Comparison of ENCODE assay signal across 8 cellular contexts in genomic region chr4:88458091-88458740, GRCh38. TPM values are rescaled to one million over a fixed set of nuclear protein-coding genes. Genes with fewer than 3 reads are reported as not detected.
DNase-seq lines count a peak whose midpoint lies in the region; ATAC-seq and TF ChIP-seq lines count a peak whose summit lies in the region.

No MANE protein-coding gene starts in this region.

- H3K9me3 Mint-ChIP-seq in activated naive CD4-positive, alpha-beta T cell treated with anti-CD3 and anti-CD28 coated beads for 36 hours = no peaks in the 10 kb centered on the region
- H3K9me3 Mint-ChIP-seq in activated T-helper 17 cell treated with anti-CD3 and anti-CD28 coated beads, Interleukin-2, amount 50 U/mL, for 72 hours = no peaks in the 10 kb centered on the region

- ATAC-seq in activated T-helper 17 cell treated with anti-CD3 and anti-CD28 coated beads, Interleukin-2, amount 50 U/mL, for 72 hours (replicated peaks) = no peak
- no peak for ATAC-seq in lower lobe of right lung

- TF ChIP-seq CTCF in lower lobe of right lung (IDR thresholded peaks at IDR 0.05) (no peak), tibial nerve (IDR thresholded peaks at IDR 0.05) (no peak)

- H3K27ac ChIP-seq in lower lobe of right lung (no peak overlapping the region), tibial nerve (peak overlapping the region in 3 of 4 donors; percentile 87 to 92 (median 88))

- intact Hi-C loops in activated naive CD4-positive, alpha-beta T cell treated with anti-CD3 and anti-CD28 coated beads for 36 hours (cut with micrococcal nuclease) = loop anchor here (5.0 to 10.0 kb wide), 2 partner anchors 837 to 1036 kb away; partner anchors contain the start of gene NUDT9
- intact Hi-C loops in lower lobe of right lung (cut with DNase I) = no loop called here

- no peak for TF ChIP-seq POLR2A in tibial nerve (IDR thresholded peaks at IDR 0.05)

- H3K9me3 ChIP-seq in lower lobe of right lung (no peaks in the 10 kb centered on the region), tibial nerve (no peaks in the 10 kb centered on the region)

- no peak for DNase-seq in activated naive CD4-positive, alpha-beta T cell treated with anti-CD3 and anti-CD28 coated beads for 36 hours
- DNase-seq in activated naive CD4-positive, alpha-beta T cell treated with Interleukin-2 at 50 U/mL for 16 hours = no peak
- DNase-seq in lower lobe of right lung (no peak), tibial nerve (ENCODE audit: low spot score in 2 of 2) (no peak), NCI-H128 (lab: John Stamatoyannopoulos, UW; ENCODE audit: unreplicated experiment) (no peak), NCI-H1092 (lab: John Stamatoyannopoulos, UW) (no peak), NCI-H2227 (lab: John Stamatoyannopoulos, UW; ENCODE audit: unreplicated experiment) (no peak)

- 35 to 42% methylated on average over 8 of the region's 8 CpGs for WGBS in tibial nerve, 2 donors

- H3K27me3 Mint-ChIP-seq in activated naive CD4-positive, alpha-beta T cell treated with anti-CD3 and anti-CD28 coated beads for 36 hours (ENCODE audit: low read depth) = no peaks in the 10 kb centered on the region
- H3K27me3 Mint-ChIP-seq in activated T-helper 17 cell treated with anti-CD3 and anti-CD28 coated beads, Interleukin-2, amount 50 U/mL, for 72 hours = no peaks in the 10 kb centered on the region

- H3K36me3 Mint-ChIP-seq in activated naive CD4-positive, alpha-beta T cell treated with anti-CD3 and anti-CD28 coated beads for 36 hours (ENCODE audit: low read depth) = peaks cover 7% of the 10 kb centered on the region
- peaks cover 33% of the 10 kb centered on the region for H3K36me3 Mint-ChIP-seq in activated T-helper 17 cell treated with anti-CD3 and anti-CD28 coated beads, Interleukin-2, amount 50 U/mL, for 72 hours (ENCODE audit: low read depth)

- peaks cover 5% of the 10 kb centered on the region for H3K4me1 Mint-ChIP-seq in activated naive CD4-positive, alpha-beta T cell treated with anti-CD3 and anti-CD28 coated beads for 36 hours (ENCODE audit: low read depth)
- peaks cover 4% of the 10 kb centered on the region for H3K4me1 Mint-ChIP-seq in activated T-helper 17 cell treated with anti-CD3 and anti-CD28 coated beads, Interleukin-2, amount 50 U/mL, for 72 hours

- no peaks in the 10 kb centered on the region for H3K4me1 ChIP-seq in lower lobe of right lung
- H3K4me1 ChIP-seq in tibial nerve = peaks cover 0 to 18% (median 0%) of the 10 kb centered on the region in 4 donors

- H3K27ac Mint-ChIP-seq in activated naive CD4-positive, alpha-beta T cell treated with anti-CD3 and anti-CD28 coated beads for 36 hours = no peak overlapping the region
- H3K27ac Mint-ChIP-seq in activated T-helper 17 cell treated with anti-CD3 and anti-CD28 coated beads, Interleukin-2, amount 50 U/mL, for 72 hours = peak overlapping the region; percentile 98

- CTCF ChIA-PET in activated naive CD4-positive, alpha-beta T cell treated with anti-CD3 and anti-CD28 coated beads for 36 hours (lab: Charles Lee) = no interaction called here

- H3K4me3 Mint-ChIP-seq in activated naive CD4-positive, alpha-beta T cell treated with anti-CD3 and anti-CD28 coated beads for 36 hours = peak overlapping the region; percentile 98
- H3K4me3 Mint-ChIP-seq in activated T-helper 17 cell treated with anti-CD3 and anti-CD28 coated beads, Interleukin-2, amount 50 U/mL, for 72 hours = peak overlapping the region; percentile 87

- no peak for TF ChIP-seq EP300 in tibial nerve (IDR thresholded peaks at IDR 0.05)

- peak overlapping the region; percentile 79 for H3K4me3 ChIP-seq in lower lobe of right lung
- peak overlapping the region; percentile 68 to 92 (median 80) for H3K4me3 ChIP-seq in tibial nerve

- peaks cover 11% of the 10 kb centered on the region for H3K36me3 ChIP-seq in lower lobe of right lung
- peaks cover 0 to 9% (median 0%) of the 10 kb centered on the region in 3 donors for H3K36me3 ChIP-seq in tibial nerve

- H3K27me3 ChIP-seq in lower lobe of right lung (ENCODE audit: low read depth) (no peaks in the 10 kb centered on the region), tibial nerve (no peaks in the 10 kb centered on the region)

RNA-seq across cellular contexts. Expression of gene HERC5, which starts 1.3 kb away (rescaled TPM):
- total RNA-seq in activated naive CD4-positive, alpha-beta T cell treated with anti-CD3 and anti-CD28 coated beads for 36 hours = 10 to 100 TPM; 38.8 to 39.5 TPM
- total RNA-seq in activated T-helper 17 cell treated with anti-CD3 and anti-CD28 coated beads, Interleukin-2, amount 50 U/mL, for 72 hours = 10 to 100 TPM; 26.1 to 26.9 TPM
- total RNA-seq in lower lobe of right lung = 27.6 TPM
- 1 to 10 TPM; 2.1 to 9.2 (median 6.5) TPM for total RNA-seq in tibial nerve
